ENCODE assay signal across 1 cellular context in genomic region chr10:100020161-100020882, GRCh38.
TF ChIP-seq lines count a peak whose summit lies in the region.

No MANE protein-coding gene starts in this region.

TF ChIP-seq in HepG2, 621 proteins besides CTCF, POLR2A, EP300 and RAD21 (continued from another document):
- TF ChIP-seq ZNF710 (CRISPR knock-in tag; IDR thresholded peaks at IDR 0.05; ENCODE audit: borderline replicate concordance) (0 out of 2 replicates have a peak, but pooled peaks have one; percentile 31), ATM (IDR thresholded peaks at IDR 0.05; ENCODE audit: borderline replicate concordance) (no peak), PAXIP1 (CRISPR knock-in tag; conservative IDR thresholded peaks at IDR 0.05) (peak; percentile 81), CEBPG (CRISPR knock-in tag; IDR thresholded peaks at IDR 0.05) (peak; percentile 35; the same call in 1 of the 2 replicates), PRPF4 (IDR thresholded peaks at IDR 0.05; ENCODE audit: low read depth, low read length, poor library complexity, severe bottlenecking) (no peak), RXRB (CRISPR knock-in tag; IDR thresholded peaks at IDR 0.05; ENCODE audit: borderline replicate concordance) (peak; percentile 42; the same call in 1 of the 2 replicates), TRIM22 (IDR thresholded peaks at IDR 0.05) (no peak), ZNF75D (CRISPR knock-in tag; IDR thresholded peaks at IDR 0.05; ENCODE audit: borderline replicate concordance) (no peak), ZNF577 (CRISPR knock-in tag; IDR thresholded peaks at IDR 0.05; ENCODE audit: borderline replicate concordance, low read depth) (no peak), RXRA (CRISPR knock-in tag; IDR thresholded peaks at IDR 0.05) (no peak), ZNF883 (CRISPR knock-in tag; IDR thresholded peaks at IDR 0.05; ENCODE audit: not compliant biosample characterization) (no peak), CBX5 (CRISPR knock-in tag; IDR thresholded peaks at IDR 0.05; ENCODE audit: borderline replicate concordance) (no peak), ZNF720 (CRISPR knock-in tag; IDR thresholded peaks at IDR 0.05) (no peak), ZSCAN25 (CRISPR knock-in tag; IDR thresholded peaks at IDR 0.05) (peak; percentile 87), ZNF280D (CRISPR knock-in tag; IDR thresholded peaks at IDR 0.05) (no peak), THAP11 (CRISPR knock-in tag; IDR thresholded peaks at IDR 0.05) (0 out of 2 replicates have a peak, but pooled peaks have one; percentile 15), HNRNPK (IDR thresholded peaks at IDR 0.05; ENCODE audit: low read depth, low read length, poor library complexity, severe bottlenecking) (no peak), HMGXB4 (CRISPR knock-in tag; IDR thresholded peaks at IDR 0.05; ENCODE audit: borderline replicate concordance in 1 of 2, low read depth in 1 of 2) (peak in 1 of 2 experiments; percentile 31; a peak in 1 of 4 replicates), FOXA1 (IDR thresholded peaks at IDR 0.05) (peak; percentile 69), FOXA1 (CRISPR knock-in tag; IDR thresholded peaks at IDR 0.05) (peak; percentile 80)
